21 cellular contexts compared by ENCODE assay signal in the genomic region with DNA sequence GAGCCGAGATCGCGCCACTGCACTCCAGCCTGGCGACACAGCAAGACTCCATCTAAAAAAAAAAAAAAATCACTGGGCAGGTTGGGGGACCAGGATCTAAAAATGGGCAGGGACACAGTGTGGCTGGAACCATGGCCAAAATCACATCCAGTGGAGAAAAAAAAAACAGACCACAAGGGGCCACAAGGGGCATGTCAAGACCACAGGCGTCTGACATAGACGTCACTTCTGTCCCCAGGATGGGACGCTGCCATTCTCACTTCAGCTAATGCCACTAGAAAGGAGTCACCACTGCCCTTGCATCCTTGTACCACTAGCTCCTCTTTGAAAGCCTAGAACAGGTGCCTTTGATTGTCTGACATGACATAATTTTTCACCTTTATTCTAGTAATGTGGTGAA. TPM values are rescaled to one million over a fixed set of nuclear protein-coding genes. Genes with fewer than 3 reads are reported as not detected.
"Had no signal": no experiment of that assay in that cellular context is flagged by ENCODE, and none has a peak within 500 bp of the region (broad histone marks: within the 10 kb centered on the region; RNA-seq: fewer than 3 reads in every experiment).

No MANE protein-coding gene starts in this region.

- H3K36me3 Mint-ChIP-seq: naive B cell, type B pancreatic cell had no signal

- H3K9me3 ChIP-seq: pancreas, suprapubic skin, thyroid gland had no signal

- H3K27ac ChIP-seq: dorsolateral prefrontal cortex, heart left ventricle, pancreas, suprapubic skin, thyroid gland had no signal

- H3K27me3 ChIP-seq: pancreas had no signal

- ATAC-seq: heart left ventricle; left colon; left ventricle myocardium superior; pancreas; right cardiac atrium; stimulated activated naive CD8-positive, alpha-beta T cell treated with anti-CD3 and anti-CD28 coated beads, Interleukin-15, Interleukin-2, amounts not matched to agents 100 U/mL and 50 U/mL, for 24 hours had no signal

- H3K27ac Mint-ChIP-seq: naive B cell, nephron, progenitor cell of endocrine pancreas, type B pancreatic cell had no signal

- H3K9me3 Mint-ChIP-seq: naive B cell, nephron, type B pancreatic cell had no signal

- H3K4me3 Mint-ChIP-seq: type B pancreatic cell had no signal

- H3K36me3 ChIP-seq: heart left ventricle, pancreas, suprapubic skin, thyroid gland had no signal

- H3K4me1 ChIP-seq: pancreas had no signal

- DNase-seq: dorsolateral prefrontal cortex; effector CD8-positive, alpha-beta T cell; heart left ventricle; hippocampal formation; left colon; left ventricle myocardium superior; mesenchymal stem cell; naive B cell; occipital lobe; pancreas; right cardiac atrium; stimulated activated CD4-positive, alpha-beta T cell treated with anti-CD3 and anti-CD28 coated beads, Interleukin-2, amount 100 ng/mL, for 48 hours; stimulated activated naive CD8-positive, alpha-beta T cell treated with anti-CD3 and anti-CD28 coated beads, Interleukin-15, Interleukin-2, amounts not matched to agents 100 U/mL and 50 U/mL, for 24 hours; thyroid gland had no signal

- H3K4me1 Mint-ChIP-seq: nephron had no signal

- H3K4me3 ChIP-seq: dorsolateral prefrontal cortex, heart left ventricle, lung, pancreas, smooth muscle cell, suprapubic skin, thyroid gland had no signal

RNA-seq across cellular contexts. Expression of a gene that starts 2.5 kb away (rescaled TPM):
- total RNA-seq: smooth muscle cell had no signal
- polyA plus RNA-seq: fibroblast of lung, smooth muscle cell had no signal
